Comparison of ENCODE assay signal across 8 cellular contexts in genomic region chr12:4562034-4562657, GRCh38. TPM values are rescaled to one million over a fixed set of nuclear protein-coding genes. Genes with fewer than 3 reads are reported as not detected.
DNase-seq lines count a peak whose midpoint lies in the region; ATAC-seq and TF ChIP-seq lines count a peak whose summit lies in the region.

DYRK4 (plus strand) TSS chr12:4562208; CDS start chr12:4562246, 38 bp downstream.

- peaks cover 0 to 6% of the 10 kb centered on the region in 2 donors for H3K27me3 Mint-ChIP-seq in CD4-positive, alpha-beta memory T cell

- WGBS in adipose tissue, 3 donors, result 7 to 12% (median 7%) methylated on average over 44 of the region's 44 CpGs
- WGBS in heart left ventricle, 4 donors, result 6 to 11% (median 10%) methylated on average over 44 of the region's 44 CpGs

- no peaks in the 10 kb centered on the region for H3K9me3 Mint-ChIP-seq in CD4-positive, alpha-beta memory T cell

- H3K36me3 ChIP-seq in CD4-positive, alpha-beta memory T cell (ENCODE audit: insufficient read depth, low read length), result no peaks in the 10 kb centered on the region
- no peaks in the 10 kb centered on the region for H3K36me3 ChIP-seq in heart left ventricle

- H3K4me3 Mint-ChIP-seq in CD4-positive, alpha-beta memory T cell, result peak within 1 kb of the TSS in 2 of 8 donors; percentile 39 to 63

- intact Hi-C loops in CD4-positive, alpha-beta memory T cell (cut with micrococcal nuclease), result no loop called here
- intact Hi-C loops in heart left ventricle (cut with DNase I), result loop anchor here in 1 of 10 donors (2.0 kb wide), 1 partner anchor 43 kb away; no protein-coding TSS in a partner anchor

- TF ChIP-seq EP300 in Ishikawa (IDR thresholded peaks at IDR 0.05; ENCODE audit: borderline replicate concordance), result no peak

- ATAC-seq in heart left ventricle (peak; percentile 56 to 96 (median 90)), GM21723 (IDR thresholded peaks at IDR 0.05; ENCODE audit: unreplicated experiment) (no peak)

- H3K36me3 Mint-ChIP-seq in CD4-positive, alpha-beta memory T cell, result no peaks in the 10 kb centered on the region

- no peak for TF ChIP-seq RAD21 in Ishikawa (IDR thresholded peaks at IDR 0.05; ENCODE audit: low read depth)

- no peak for TF ChIP-seq POLR2A in heart left ventricle (IDR thresholded peaks at IDR 0.05)

- DNase-seq in CD4-positive, alpha-beta memory T cell, result no peak
- DNase-seq in heart left ventricle, result peak; percentile 77 to 92 (median 81)
- peak in 50 of 56 donors; percentile 4 to 82 (median 44) for DNase-seq in nucleus accumbens (lab: John Stamatoyannopoulos, UW)
- no peak for DNase-seq in activated gamma-delta T cell (lab: John Stamatoyannopoulos, UW)
- DNase-seq in GM13977 (ENCODE audit: low spot score), result no peak

- no peak within 1 kb of the TSS for H3K4me3 ChIP-seq in CD4-positive, alpha-beta memory T cell (ENCODE audit: low read length in 2 of 2)
- peak within 1 kb of the TSS in 11 of 12 donors; percentile 7 to 51 (median 37) for H3K4me3 ChIP-seq in heart left ventricle

- in situ Hi-C loops in GM13977 (cut with MboI; ENCODE audit: low pct_unique_long_range_greater_than_20kb, low sequenced_read_pairs, unreplicated experiment), result no loop called here

- H3K9me3 ChIP-seq in CD4-positive, alpha-beta memory T cell (ENCODE audit: control insufficient read depth in 1 of 2, low read length in 2 of 2), result no peaks in the 10 kb centered on the region
- no peaks in the 10 kb centered on the region for H3K9me3 ChIP-seq in heart left ventricle

- H3K4me1 ChIP-seq in CD4-positive, alpha-beta memory T cell (ENCODE audit: insufficient read depth, low read length), result no peaks in the 10 kb centered on the region
- H3K4me1 ChIP-seq in heart left ventricle, result peaks cover 0 to 43% (median 6%) of the 10 kb centered on the region in 12 donors

- H3K4me1 Mint-ChIP-seq in CD4-positive, alpha-beta memory T cell, result peaks cover 0 to 9% (median 3%) of the 10 kb centered on the region in 4 donors

- H3K27ac ChIP-seq in CD4-positive, alpha-beta memory T cell (ENCODE audit: low read depth, low read length), result no peak within 1 kb of the TSS
- H3K27ac ChIP-seq in adipose tissue (ENCODE audit: low read depth, low read length) (no peak within 1 kb of the TSS), heart left ventricle (peak within 1 kb of the TSS in 1 of 12 donors; percentile 24)

- no peak within 1 kb of the TSS for H3K27ac Mint-ChIP-seq in CD4-positive, alpha-beta memory T cell

- POLR2A ChIA-PET in CD4-positive, alpha-beta memory T cell (lab: Charles Lee; ENCODE audit: partially characterized antibody), result no interaction called here

- TF ChIP-seq CTCF in heart left ventricle (IDR thresholded peaks at IDR 0.05), result no peak
- TF ChIP-seq CTCF in GM13977 (IDR thresholded peaks at IDR 0.05; ENCODE audit: extremely low read depth, insufficient read depth, missing control alignments), result no peak

- CTCF ChIA-PET in CD4-positive, alpha-beta memory T cell (lab: Charles Lee; ENCODE audit: partially characterized antibody), result interaction anchor here (0.9 kb wide), 1 partner anchor 141 kb away, joined by 8 read pairs; no protein-coding TSS in a partner anchor

- H3K27me3 ChIP-seq in CD4-positive, alpha-beta memory T cell (ENCODE audit: insufficient read depth, low read length), result no peaks in the 10 kb centered on the region
- H3K27me3 ChIP-seq in heart left ventricle, result peaks cover 0 to 5% (median 0%) of the 10 kb centered on the region in 9 donors

TF ChIP-seq in Ishikawa, 13 proteins besides CTCF, POLR2A, EP300 and RAD21:
- TF ChIP-seq TAF1 (IDR thresholded peaks at IDR 0.05; ENCODE audit: low read depth), result no peak
- 0 out of 2 replicates have a peak, but pooled peaks have one; percentile 25 for TF ChIP-seq ZBTB7A (IDR thresholded peaks at IDR 0.05; ENCODE audit: low read depth)
- TF ChIP-seq TCF12 (IDR thresholded peaks at IDR 0.05; ENCODE audit: low read depth), result no peak
- TF ChIP-seq NFIC (IDR thresholded peaks at IDR 0.05), result no peak
- TF ChIP-seq CEBPB (IDR thresholded peaks at IDR 0.05), result no peak
- no peak for TF ChIP-seq FOXM1 (IDR thresholded peaks at IDR 0.05; ENCODE audit: borderline replicate concordance, low read depth)
- no peak for TF ChIP-seq USF1 (IDR thresholded peaks at IDR 0.05)
- peak; percentile 97 for TF ChIP-seq MAX (IDR thresholded peaks at IDR 0.05)
- TF ChIP-seq TEAD4 (IDR thresholded peaks at IDR 0.05), result no peak
- TF ChIP-seq EGR1 (IDR thresholded peaks at IDR 0.05), result no peak

RNA-seq across cellular contexts. Expression of gene DYRK4, which starts in this region (rescaled TPM):
- total RNA-seq in CD4-positive, alpha-beta memory T cell, result 10 to 100 TPM; 15.6 to 21.4 TPM
- 10 to 100 TPM; 26.3 to 34.7 TPM for polyA plus RNA-seq in CD4-positive, alpha-beta memory T cell
- polyA plus RNA-seq in adipose tissue (10 to 100 TPM; 21.1 to 53.1 (median 30.0) TPM), heart left ventricle (10 to 100 TPM; 35.5 to 52.5 TPM)
- 10 to 100 TPM; 21.4 to 42.7 (median 30.7) TPM for total RNA-seq in heart left ventricle

Comparison
In these comparisons a context has a peak if more than half of its experiments do, and no peak if none do; other contexts are left out.
1. DNase-seq: peak in heart left ventricle (5 of 5) and nucleus accumbens (50 of 56); none in CD4-positive, alpha-beta memory T cell (0 of 5), activated gamma-delta T cell (single experiment) and GM13977 (single experiment).
2. H3K4me3 ChIP-seq: peak in heart left ventricle (11 of 12); none in CD4-positive, alpha-beta memory T cell (0 of 2).